In genomic region chr3:132554437-132554836, GRCh38 we compare ENCODE assay signal across 19 cellular contexts. TPM values are rescaled to one million over a fixed set of nuclear protein-coding genes. Genes with fewer than 3 reads are reported as not detected.
DNase-seq lines count a peak whose midpoint lies in the region; ATAC-seq, FAIRE-seq and TF ChIP-seq lines count a peak whose summit lies in the region.
"Had no signal": no experiment of that assay in that cellular context is flagged by ENCODE, and none has a peak within 500 bp of the region (broad histone marks: within the 10 kb centered on the region; RNA-seq: fewer than 3 reads in every experiment).

No MANE protein-coding gene starts in this region.

- peaks cover 11% of the 10 kb centered on the region; the same call in 1 of the 2 replicates for H3K4me1 ChIP-seq in HUES64 (ENCODE audit: insufficient read depth, low read length)

- no peak for TF ChIP-seq CTCF in bronchial epithelial cell (IDR thresholded peaks at IDR 0.05; ENCODE audit: insufficient read depth, low read length, severe bottlenecking)
- no peak for TF ChIP-seq CTCF in GM13976 (IDR thresholded peaks at IDR 0.05; ENCODE audit: borderline replicate concordance, control extremely low read depth, extremely low read depth, insufficient read depth, missing control alignments)

- 80% methylated on average over 8 of the region's 8 CpGs for WGBS in HUES64

- no peaks in the 10 kb centered on the region for H3K27me3 ChIP-seq in HUES64 (ENCODE audit: insufficient read depth, low read length)
- no peaks in the 10 kb centered on the region for H3K27me3 ChIP-seq in bronchial epithelial cell (ENCODE audit: control insufficient read depth, insufficient read depth, low read length)
- H3K27me3 ChIP-seq: heart left ventricle had no signal

- no peak for FAIRE-seq in bronchial epithelial cell (lab: Jason Lieb, UNC)

- H3K27ac ChIP-seq in HUES64 (ENCODE audit: low read depth, low read length) = no peak overlapping the region

- H3K4me3 ChIP-seq in HUES64 (ENCODE audit: low read length) (no peak overlapping the region), bronchial epithelial cell (ENCODE audit: low read depth, low read length) (no peak overlapping the region), skeletal muscle cell (ENCODE audit: low read depth, low read length) (no peak overlapping the region)
- H3K4me3 ChIP-seq: heart left ventricle had no signal

- no peaks in the 10 kb centered on the region for H3K9me3 ChIP-seq in HUES64 (ENCODE audit: insufficient read depth, low read depth, low read length)
- H3K9me3 ChIP-seq: heart left ventricle had no signal

- 0 out of 2 replicates have a peak overlapping the region, but pooled peaks have one; percentile 7 for H3K9ac ChIP-seq in HUES64 (ENCODE audit: low read depth, low read length)

- H3K36me3 ChIP-seq in HUES64 (ENCODE audit: insufficient read depth, low read length) (no peaks in the 10 kb centered on the region), bronchial epithelial cell (ENCODE audit: control insufficient read depth, insufficient read depth, low read length) (no peaks in the 10 kb centered on the region)

- no peak for ATAC-seq in HG03039 (IDR thresholded peaks at IDR 0.05; ENCODE audit: unreplicated experiment)
- ATAC-seq: activated T-cell treated with anti-CD3 and anti-CD28 coated beads, Interleukin-2, amount 50 U/mL, for 72 hours; Panc1 had no signal

- DNase-seq in NCI-H2196 treated with DMSO at 0.1 percent for 48 hours (lab: John Stamatoyannopoulos, UW; ENCODE audit: unreplicated experiment) (peak; percentile 93), bronchial epithelial cell (ENCODE audit: low read depth) (peak; percentile 18), skeletal muscle cell (ENCODE audit: low read depth) (peak; percentile 55), NCI-H82 (lab: John Stamatoyannopoulos, UW) (no peak), GM13976 (ENCODE audit: low spot score) (no peak), GM19240 (ENCODE audit: insufficient read length, low spot score) (no peak)
- DNase-seq: activated CD4-positive, alpha-beta T cell treated with anti-CD3 and anti-CD28 coated beads for 48 hours; activated T-cell treated with anti-CD3 and anti-CD28 coated beads, Interleukin-2, amount 50 U/mL, for 72 hours; endodermal cell; HFFc6; left cardiac atrium; naive B cell; NCI-H187 treated with DMSO at 0.1 percent for 48 hours had no signal

- in situ Hi-C loops in GM13976 (cut with MboI; ENCODE audit: low sequenced_read_pairs, unreplicated experiment) = no loop called here

RNA-seq across cellular contexts. Expression of gene ACKR4, which starts 42.6 kb away (rescaled TPM):
- polyA plus RNA-seq in HUES64 (2013, experiment 1 of 2) = not detected
- not detected for polyA plus RNA-seq in HUES64 (2013, experiment 2 of 2)
- total RNA-seq in bronchial epithelial cell = under 0.01 TPM in 2 replicates
- total RNA-seq: activated T-cell treated with anti-CD3 and anti-CD28 coated beads, Interleukin-2, amount 50 U/mL, for 72 hours; endodermal cell; T-helper 1 cell treated with Interleukin-12 subunit alpha and Interleukin-12 subunit beta and Interleukin-4 antibody, amounts not matched to agents 30 ng/mL and 1 ng/mL, for 36 hours had no signal
- polyA plus RNA-seq: CD14-positive monocyte had no signal

Comparison
In these comparisons a context has a peak if more than half of its experiments do, and no peak if none do; other contexts are left out.
1. DNase-seq: peak in NCI-H2196 treated with DMSO at 0.1 percent for 48 hours (single experiment), bronchial epithelial cell (single experiment) and skeletal muscle cell (single experiment); none in NCI-H82 (single experiment), GM13976 (single experiment) and GM19240 (single experiment).